In genomic region chr2:24920813-24921441, GRCh38 we compare ENCODE assay signal across 8 cellular contexts. TPM values are rescaled to one million over a fixed set of nuclear protein-coding genes. Genes with fewer than 3 reads are reported as not detected.
DNase-seq lines count a peak whose midpoint lies in the region; ATAC-seq, FAIRE-seq and TF ChIP-seq lines count a peak whose summit lies in the region.

No MANE protein-coding gene starts in this region.

- no peak for TF ChIP-seq EP300 in GM12878 (IDR thresholded peaks at IDR 0.05; ENCODE audit: borderline replicate concordance in 1 of 2, control insufficient read depth in 1 of 2, low read depth in 2 of 2, low read length in 2 of 2)

- H4K5ac ChIP-seq in mesendoderm (ENCODE audit: low read length) = no peak overlapping the region

- H3K4me1 ChIP-seq in cardiac muscle cell (ENCODE audit: low read depth) = no peaks in the 10 kb centered on the region
- H3K4me1 ChIP-seq in GM12878 (ENCODE audit: control insufficient read depth, insufficient read depth, low read length) = peaks cover 28% of the 10 kb centered on the region
- H3K4me1 ChIP-seq in mesendoderm (ENCODE audit: control insufficient read depth, low read depth, low read length) = no peaks in the 10 kb centered on the region
- H3K4me1 ChIP-seq in aorta (ENCODE audit: control insufficient read depth in 1 of 2, insufficient read depth in 2 of 2, low read length in 2 of 2) = no peaks in the 10 kb centered on the region

- peak overlapping the region; percentile 34 for H3K18ac ChIP-seq in mesendoderm (ENCODE audit: low read length)

- H3K9me3 ChIP-seq in cardiac muscle cell (ENCODE audit: low read depth) (no peaks in the 10 kb centered on the region), GM12878 (replicated peaks; ENCODE audit: control insufficient read depth, insufficient read depth, low read length) (no peaks in the 10 kb centered on the region), aorta (ENCODE audit: control insufficient read depth, low read length) (no peaks in the 10 kb centered on the region)

- H4K8ac ChIP-seq in mesendoderm (ENCODE audit: low read depth, low read length) = no peak overlapping the region

- H3K27ac ChIP-seq in cardiac muscle cell (no peak overlapping the region), GM12878 (ENCODE audit: control insufficient read depth, insufficient read depth) (peak overlapping the region; percentile 39; the same call in 1 of the 2 replicates), mesendoderm (ENCODE audit: low read depth, low read length) (no peak overlapping the region), aorta (ENCODE audit: low read depth in 1 of 2, low read length in 2 of 2) (no peak overlapping the region)

- H4K20me1 ChIP-seq in GM12878 (ENCODE audit: control insufficient read depth, insufficient read depth) = peaks cover 7% of the 10 kb centered on the region; the same call in 1 of the 2 replicates

- no peaks in the 10 kb centered on the region for H3K36me3 ChIP-seq in cardiac muscle cell
- no peaks in the 10 kb centered on the region; a peak in 1 of 4 replicates for H3K36me3 ChIP-seq in GM12878 (ENCODE audit: control insufficient read depth in 2 of 2, insufficient read depth in 2 of 2, low read length in 1 of 2)
- H3K36me3 ChIP-seq in mesendoderm (ENCODE audit: control insufficient read depth, insufficient read depth, low read length) = no peaks in the 10 kb centered on the region
- H3K36me3 ChIP-seq in aorta (ENCODE audit: control insufficient read depth in 1 of 2, insufficient read depth in 2 of 2, low read length in 1 of 2) = no peaks in the 10 kb centered on the region

- CTCF ChIA-PET in GM12878 (lab: Yijun Ruan, JAX) = interaction anchor here (0.7 to 1.1 kb wide), 4 partner anchors 10 to 341 kb away, joined by 3 to 6 read pairs (median 3); no protein-coding TSS in a partner anchor

- H2AFZ ChIP-seq in GM12878 (ENCODE audit: control insufficient read depth, low read depth, low read length) = peak overlapping the region; percentile 82

- no peak overlapping the region for H2BK15ac ChIP-seq in mesendoderm (replicated peaks; ENCODE audit: low read depth)

- intact Hi-C loops in Right ventricle myocardium superior (cut with DNase I) (no loop called here), GM12878 (cut with micrococcal nuclease; ENCODE audit: unreplicated experiment) (loop anchor here (2.0 kb wide), 1 partner anchor 50 kb away; the partner anchor contains the start of gene DNAJC27), aorta (cut with DNase I) (no loop called here)

- POLR2A ChIA-PET in GM12878 (lab: Charles Lee) = interaction anchor here (0.5 to 1.0 kb wide), 3 partner anchors 9 to 1428 kb away, joined by 3 to 6 read pairs (median 4); no protein-coding TSS in a partner anchor

- 19% methylated on average over 13 of the region's 13 CpGs for WGBS in GM12878 (ENCODE audit: insufficient coverage, insufficient replicate concordance, low lambda C conversion rate, missing lambda C conversion rate)
- WGBS in mesendoderm (ENCODE audit: extremely low coverage, insufficient coverage, low lambda C conversion rate) = no CpG with 5 or more reads among the region's 13 CpGs
- WGBS in aorta, 2 donors = 39 to 42% methylated on average over 13 of the region's 13 CpGs

- H3K56ac ChIP-seq in mesendoderm (ENCODE audit: low read length) = peak overlapping the region; percentile 80

- RAD21 ChIA-PET in GM12878 (lab: Charles Lee; ENCODE audit: unreplicated experiment) = no interaction called here

- H3K4ac ChIP-seq in mesendoderm (ENCODE audit: low read depth, low read length) = no peak overlapping the region

- in situ Hi-C loops in GM12878 (cut with MboI) = no loop called here

- peaks cover 5% of the 10 kb centered on the region for H3K79me1 ChIP-seq in mesendoderm (ENCODE audit: low read length)

- ATAC-seq in Right ventricle myocardium superior (ENCODE audit: poor library complexity) (no peak), GM12878 (peak; percentile 25), aorta (ENCODE audit: low FRiP score) (no peak), GM18517 (IDR thresholded peaks at IDR 0.05; ENCODE audit: unreplicated experiment) (no peak)

- peak overlapping the region; percentile 56 for H3K4me3 ChIP-seq in cardiac muscle cell
- peak overlapping the region; percentile 74 for H3K4me3 ChIP-seq in GM12878
- peak overlapping the region; percentile 16 for H3K4me3 ChIP-seq in mesendoderm (ENCODE audit: low read length)
- peak overlapping the region; percentile 84 to 85 for H3K4me3 ChIP-seq in aorta (ENCODE audit: low read length in 2 of 2)

- H3K23ac ChIP-seq in mesendoderm (ENCODE audit: low read length) = no peak overlapping the region

- H3K9ac ChIP-seq in GM12878 (ENCODE audit: control insufficient read depth, insufficient read depth, low read length) (peak overlapping the region; percentile 50), mesendoderm (ENCODE audit: low read length) (peak overlapping the region; percentile 58)

- FAIRE-seq in GM12878 (lab: Jason Lieb, UNC) = peak; percentile 85

- H3K79me2 ChIP-seq in GM12878 (ENCODE audit: control insufficient read depth, insufficient read depth, low read length) (peaks cover 36% of the 10 kb centered on the region), mesendoderm (ENCODE audit: control insufficient read depth, insufficient read depth, low read length) (peaks cover 5% of the 10 kb centered on the region)

- H3K27me3 ChIP-seq in cardiac muscle cell (peaks cover 36% of the 10 kb centered on the region), GM12878 (replicated peaks in 1 of 2; ENCODE audit: control insufficient read depth in 2 of 2, insufficient read depth in 2 of 2, low read length in 1 of 2) (no peaks in the 10 kb centered on the region), mesendoderm (ENCODE audit: insufficient read depth, low read length, poor library complexity) (no peaks in the 10 kb centered on the region), aorta (ENCODE audit: control insufficient read depth in 1 of 2, insufficient read depth in 2 of 2, low read length in 1 of 2) (no peaks in the 10 kb centered on the region)

- H2BK5ac ChIP-seq in mesendoderm (ENCODE audit: low read length) = no peak overlapping the region

- SMC1A ChIA-PET in GM12878 (lab: Charles Lee; ENCODE audit: uncharacterized antibody, unreplicated experiment) = no interaction called here

- H2AK5ac ChIP-seq in mesendoderm (ENCODE audit: low read length) = no peak overlapping the region

- no peak overlapping the region for H2BK120ac ChIP-seq in mesendoderm (ENCODE audit: low read depth, low read length)

- H3K4me2 ChIP-seq in GM12878 (ENCODE audit: control insufficient read depth, insufficient read depth) (peak overlapping the region; percentile 96), mesendoderm (ENCODE audit: low read length) (peak overlapping the region; percentile 56)

- TF ChIP-seq CTCF in cardiac muscle cell (IDR thresholded peaks at IDR 0.05; ENCODE audit: low read depth, low read length) (peak; percentile 23), GM12878 (IDR thresholded peaks at IDR 0.05 in 2 of 3, conservative IDR thresholded peaks at IDR 0.05 in 1 of 3; ENCODE audit: control insufficient read depth in 2 of 3, extremely low read depth in 1 of 3, insufficient read depth in 1 of 3, low read depth in 3 of 3, low read length in 3 of 3) (peak; percentile 36 to 46 (median 42); a peak in 5 of 6 replicates)

- no TSS peak for BruUV-seq in GM12878 (replicated peaks; lab: Mats Ljungman, UMichigan)

- no peak for TF ChIP-seq POLR2A in GM12878 (IDR thresholded peaks at IDR 0.05; ENCODE audit: low read depth, low read length)

- DNase-seq in cardiac muscle cell (ENCODE audit: low read depth in 1 of 2, low spot score in 1 of 2) (no peak), Right ventricle myocardium superior (no peak), NCI-H345 treated with DMSO at 0.1 percent for 48 hours (lab: John Stamatoyannopoulos, UW; ENCODE audit: unreplicated experiment) (peak; percentile 22), GM12878 (ENCODE audit: low read depth, low spot score) (no peak), mesendoderm (peak; percentile 55), aorta (peak in 1 of 2 donors; percentile 49), SKM-1 treated with dmso at 0.1 percent for 144 hours (lab: John Stamatoyannopoulos, UW; ENCODE audit: unreplicated experiment) (no peak)

- TF ChIP-seq RAD21 in GM12878 (IDR thresholded peaks at IDR 0.05; ENCODE audit: insufficient read depth, low read depth, low read length) = peak; percentile 39

RNA-seq across cellular contexts. Expression of gene ADCY3, which starts 0.9 kb away (rescaled TPM):
- total RNA-seq in cardiac muscle cell = 9.2 and 9.9 TPM in 2 replicates
- 2.3 and 6.3 TPM in 2 replicates for polyA plus RNA-seq in cardiac muscle cell
- total RNA-seq in Right ventricle myocardium superior = 19.8 TPM
- 60.6 and 79.4 TPM in 2 replicates for total RNA-seq in GM12878 (2013; cell fraction: nucleolus; rRNA removed)
- 58.9 and 75.6 TPM in 2 replicates for total RNA-seq in GM12878 (2014; rRNA removed)
- 44.9 and 47.5 TPM in 2 replicates for total RNA-seq in GM12878 (2014; rRNA removed; fragmentation: Illumina TruSeq; extraction: Trizol)
- 88.2 and 102 TPM in 2 replicates for total RNA-seq in GM12878 (2021)
- polyA plus RNA-seq in GM12878 (2011; ENCODE audit: low read depth) = 37.7 TPM
- polyA plus RNA-seq in GM12878 (2011; rRNA removed) = 31.0 and 53.2 TPM in 2 replicates
- polyA plus RNA-seq in GM12878 (2011; cell fraction: cytosol; rRNA removed) = 63.0 and 77.4 TPM in 2 replicates
- 194 and 225 TPM in 2 replicates for polyA plus RNA-seq in GM12878 (2011; cell fraction: nucleus; rRNA removed)
- polyA plus RNA-seq in GM12878 (2012) = 70.8 and 89.9 TPM in 2 replicates
- 44.4 and 72.7 TPM in 2 replicates for polyA plus RNA-seq in GM12878 (2014; fragmentation: Illumina TruSeq; extraction: Trizol)
- 1 to 10 TPM; 2.8 to 8.6 TPM for polyA plus RNA-seq in GM12878 (2014; fragmentation: Nextera tagmentation; extraction: Ambion mirVana)
- polyA plus RNA-seq in GM12878 (2014; rRNA removed) = 90.5 and 107 TPM in 2 replicates
- polyA plus RNA-seq in GM12878 (2016; fragmentation: Nextera tagmentation; extraction: Ambion mirVana) = 10 to 100 TPM; 13.2 to 17.2 TPM
- polyA minus RNA-seq in GM12878 (2011; rRNA and poly(A)+ RNA removed) = 97.7 and 107 TPM in 2 replicates
- 27.8 and 33.1 TPM in 2 replicates for polyA minus RNA-seq in GM12878 (2011; cell fraction: cytosol; rRNA and poly(A)+ RNA removed)
- polyA minus RNA-seq in GM12878 (2011; cell fraction: nucleus; rRNA and poly(A)+ RNA removed) = 30.9 and 55.5 TPM in 2 replicates
- 17.0 TPM for polyA plus RNA-seq in mesendoderm (2013, experiment 1 of 2)
- 18.1 TPM for polyA plus RNA-seq in mesendoderm (2013, experiment 2 of 2)
- total RNA-seq in aorta = 100 to 1,000 TPM; 109 to 144 TPM
- 10 to 100 TPM in 1 of 2 donors, 1 to 10 TPM in 1; 7.6 to 50.7 TPM for polyA plus RNA-seq in aorta

RNA-seq across cellular contexts. Expression of gene DNAJC27, which starts 50.8 kb away (rescaled TPM):
- total RNA-seq in cardiac muscle cell (8.3 and 11.3 TPM in 2 replicates), Right ventricle myocardium superior (8.5 TPM), GM12878 (2014; rRNA removed) (3.7 and 4.9 TPM in 2 replicates), GM12878 (2014; rRNA removed; fragmentation: Illumina TruSeq; extraction: Trizol) (4.5 and 4.8 TPM in 2 replicates), GM12878 (2021) (2.8 and 3.6 TPM in 2 replicates), aorta (1 to 10 TPM; 6.7 to 7.3 TPM)
- polyA plus RNA-seq in cardiac muscle cell (7.4 and 9.3 TPM in 2 replicates), GM12878 (2011; rRNA removed) (6.7 and 9.3 TPM in 2 replicates), GM12878 (2014; fragmentation: Illumina TruSeq; extraction: Trizol) (5.4 and 7.8 TPM in 2 replicates), GM12878 (2014; fragmentation: Nextera tagmentation; extraction: Ambion mirVana) (1 to 10 TPM in 1 of 2 experiments, under 1 TPM in 1; 0.95 to 1.3 TPM), GM12878 (2014; rRNA removed) (3.7 and 9.6 TPM in 2 replicates), GM12878 (2016; fragmentation: Nextera tagmentation; extraction: Ambion mirVana) (1 to 10 TPM; 2.9 TPM), aorta (1 to 10 TPM in 1 of 2 donors, under 1 TPM in 1; 0.75 to 2.5 TPM)
- 26.2 and 31.4 TPM in 2 replicates for total RNA-seq in GM12878 (2013; cell fraction: nucleolus; rRNA removed)
- polyA plus RNA-seq in GM12878 (2011; ENCODE audit: low read depth) = 2.1 TPM
- polyA plus RNA-seq in GM12878 (2011; cell fraction: cytosol; rRNA removed) = 2.6 and 3.6 TPM in 2 replicates
- 8.1 and 10.4 TPM in 2 replicates for polyA plus RNA-seq in GM12878 (2011; cell fraction: nucleus; rRNA removed)
- 2.2 and 2.8 TPM in 2 replicates for polyA plus RNA-seq in GM12878 (2012)
- polyA minus RNA-seq in GM12878 (2011; rRNA and poly(A)+ RNA removed) = 4.5 and 6.4 TPM in 2 replicates
- polyA minus RNA-seq in GM12878 (2011; cell fraction: cytosol; rRNA and poly(A)+ RNA removed) = 1.7 and 2.4 TPM in 2 replicates
- 5.7 and 6.8 TPM in 2 replicates for polyA minus RNA-seq in GM12878 (2011; cell fraction: nucleus; rRNA and poly(A)+ RNA removed)
- polyA plus RNA-seq in mesendoderm (2013, experiment 1 of 2) = 1.5 TPM
- 1.6 TPM for polyA plus RNA-seq in mesendoderm (2013, experiment 2 of 2)

Comparison
In these comparisons a context has a peak if more than half of its experiments do, and no peak if none do; other contexts are left out.
1. DNase-seq: peak in NCI-H345 treated with DMSO at 0.1 percent for 48 hours (single experiment) and mesendoderm (single experiment); none in cardiac muscle cell (0 of 2), Right ventricle myocardium superior (single experiment), GM12878 (single experiment) and SKM-1 treated with dmso at 0.1 percent for 144 hours (single experiment).
2. H3K4me3 ChIP-seq: peak in every context shown above with its lines; median percentile 84 in aorta; 74 in GM12878; 56 in cardiac muscle cell; 16 in mesendoderm.